1 cellular context compared by ENCODE assay signal in genomic region chr2:177242136-177242987, GRCh38.
TF ChIP-seq lines count a peak whose summit lies in the region.

No MANE protein-coding gene starts in this region.

TF ChIP-seq in SK-N-SH, 30 proteins besides CTCF, POLR2A, EP300 and RAD21 (continued from another document):
- peak; percentile 81; the same call in 1 of the 2 replicates for TF ChIP-seq MAX (IDR thresholded peaks at IDR 0.05; ENCODE audit: low read depth)
- peak; percentile 85; the same call in 1 of the 2 replicates for TF ChIP-seq YY1 (IDR thresholded peaks at IDR 0.05; ENCODE audit: low read depth)
- TF ChIP-seq PBX3 (IDR thresholded peaks at IDR 0.05), result peak; percentile 81
- no peak for TF ChIP-seq NRF1 (IDR thresholded peaks at IDR 0.05; ENCODE audit: low read depth, low read length)
- peak; percentile 70 for TF ChIP-seq NFIC (IDR thresholded peaks at IDR 0.05; ENCODE audit: borderline replicate concordance)
- 0 out of 2 replicates have a peak, but pooled peaks have one; percentile 43 for TF ChIP-seq REST (IDR thresholded peaks at IDR 0.05; ENCODE audit: low read depth, low read length)
- peak; percentile 71; the same call in 1 of the 2 replicates for TF ChIP-seq TEAD4 (IDR thresholded peaks at IDR 0.05; ENCODE audit: borderline replicate concordance, insufficient read depth)
- no peak for TF ChIP-seq GATA2 (CRISPR knock-in tag; IDR thresholded peaks at IDR 0.05)
- 0 out of 2 replicates have a peak, but pooled peaks have one; percentile 13 for TF ChIP-seq RCOR1 (IDR thresholded peaks at IDR 0.05; ENCODE audit: low read length)
- peak; percentile 18; the same call in 1 of the 2 replicates for TF ChIP-seq GABPA (IDR thresholded peaks at IDR 0.05; ENCODE audit: low read depth)
- TF ChIP-seq FOXJ3 (CRISPR knock-in tag; IDR thresholded peaks at IDR 0.05), result no peak
- peak; percentile 83 for TF ChIP-seq POLR2AphosphoS5 (IDR thresholded peaks at IDR 0.05; ENCODE audit: low read depth, low read length)
- no peak for TF ChIP-seq MXI1 (IDR thresholded peaks at IDR 0.05; ENCODE audit: low read depth, low read length)
- TF ChIP-seq FOXM1 (IDR thresholded peaks at IDR 0.05; ENCODE audit: low read depth), result no peak
